In the genomic region with DNA sequence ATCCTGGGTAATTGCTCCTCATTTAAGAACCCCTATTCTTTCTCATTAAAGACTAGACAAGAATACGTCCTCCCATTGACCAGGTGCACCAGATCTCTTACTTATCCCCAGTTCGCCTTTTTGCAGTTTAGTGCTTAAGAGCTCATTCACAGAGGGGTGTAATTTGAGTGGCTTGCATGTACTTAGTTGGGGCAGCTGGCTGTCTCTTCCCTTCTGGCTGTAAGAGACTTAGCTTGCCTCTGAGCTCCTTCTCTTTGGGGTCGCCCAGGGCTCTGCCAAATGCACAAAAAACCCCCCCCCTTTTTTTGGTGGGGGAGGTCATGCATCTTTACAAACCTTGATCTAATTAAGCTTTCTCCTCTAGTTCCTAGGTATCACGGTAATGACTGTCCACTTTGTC, we compare ENCODE assay signal across 1 cellular context.
TF ChIP-seq lines count a peak whose summit lies in the region.

No MANE protein-coding gene starts in this region.

TF ChIP-seq in GM23338, 12 proteins besides CTCF, POLR2A, EP300 and RAD21 (continued from another document):
- TF ChIP-seq REST (IDR thresholded peaks at IDR 0.05; ENCODE audit: unreplicated experiment) (no peak), JUNB (IDR thresholded peaks at IDR 0.05; ENCODE audit: unreplicated experiment) (no peak), ZNF114 (CRISPR knock-in tag; IDR thresholded peaks at IDR 0.05) (no peak)
